10 cellular contexts compared by ENCODE assay signal in the genomic region with DNA sequence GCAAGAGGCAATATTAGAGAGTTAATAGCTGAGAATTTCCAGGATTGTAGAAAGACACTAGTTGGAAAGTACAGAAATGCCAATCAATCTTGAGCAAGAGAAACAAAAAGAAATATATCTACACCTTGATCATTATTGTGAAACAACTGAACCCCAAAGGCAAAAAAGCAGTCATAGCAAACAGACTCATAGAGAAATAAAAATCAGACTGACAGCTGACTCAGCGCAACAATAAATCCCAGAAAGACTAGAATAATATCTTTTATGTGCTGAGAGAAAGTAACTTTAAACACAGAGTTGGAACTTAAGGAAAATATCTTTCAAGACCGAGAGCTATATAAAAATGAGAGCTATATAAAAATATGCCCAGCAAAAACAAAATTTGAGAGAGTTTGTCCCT.
"Had no signal": no experiment of that assay in that cellular context is flagged by ENCODE, and none has a peak within 500 bp of the region (broad histone marks: within the 10 kb centered on the region; RNA-seq: fewer than 3 reads in every experiment).

No MANE protein-coding gene starts in this region.

- ATAC-seq: HepG2 had no signal

- H3K27ac Mint-ChIP-seq: HFFc6 had no signal

- FAIRE-seq: HepG2 had no signal

- H3K9ac ChIP-seq: GM23248, KMS-11 had no signal

- DNase-seq: GM23248, GOT3, H7, HCEC 1CT, HFFc6, Karpas-422, KBM-7 had no signal

- H3K27ac ChIP-seq: GM23248, HL-60, KMS-11 had no signal

- H3K4me3 Mint-ChIP-seq: HFFc6 had no signal

- H2AFZ ChIP-seq: GM23248 had no signal

- H3K4me2 ChIP-seq: KMS-11 had no signal

- H3K4me3 ChIP-seq: GM23248 had no signal
